ENCODE assay signal across 21 cellular contexts in the genomic region with DNA sequence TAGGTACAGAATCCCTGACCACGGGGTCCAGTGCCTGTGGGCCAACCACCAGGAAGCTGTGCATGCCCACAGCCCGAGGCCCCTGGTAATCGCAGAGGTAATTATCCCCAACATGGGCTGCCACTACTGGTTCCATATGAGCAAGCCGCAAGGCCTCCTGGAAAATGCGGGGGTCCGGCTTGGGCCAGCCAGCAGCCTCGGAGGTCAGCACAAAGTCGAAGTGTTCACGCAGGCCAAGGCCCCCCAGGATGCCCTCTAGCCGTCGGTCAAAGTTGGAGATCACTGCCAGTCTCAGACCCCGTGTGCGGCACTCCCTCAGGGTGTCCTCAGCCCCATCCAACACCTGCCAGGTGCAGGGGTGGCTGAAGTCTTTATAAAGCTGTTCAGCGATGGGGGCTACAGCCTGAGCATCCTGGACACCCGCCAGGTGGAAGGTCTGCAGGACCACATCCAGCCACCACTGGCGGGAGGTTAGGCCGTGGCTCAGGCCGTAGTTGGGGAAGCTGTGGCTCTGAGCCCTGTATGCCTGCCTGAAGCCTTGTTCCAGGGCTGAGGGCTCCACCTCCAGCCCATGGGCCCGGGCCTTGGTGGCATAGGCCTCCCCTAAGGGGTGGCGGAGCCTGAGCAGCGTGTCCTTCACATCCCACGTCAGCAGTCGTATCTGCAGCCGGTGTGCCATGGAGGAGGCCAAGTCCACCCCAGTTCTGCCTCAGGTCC. TPM values are rescaled to one million over a fixed set of nuclear protein-coding genes. Genes with fewer than 3 reads are reported as not detected.
DNase-seq lines count a peak whose midpoint lies in the region; ATAC-seq and TF ChIP-seq lines count a peak whose summit lies in the region.
"Had no signal": no experiment of that assay in that cellular context is flagged by ENCODE, and none has a peak within 500 bp of the region (broad histone marks: within the 10 kb centered on the region; RNA-seq: fewer than 3 reads in every experiment).

No MANE protein-coding gene starts in this region.

- peaks cover 20% of the 10 kb centered on the region for H3F3A ChIP-seq in MM.1S (ENCODE audit: insufficient read depth, low read length)

- no peaks in the 10 kb centered on the region for H3K9me3 Mint-ChIP-seq in CD4-positive, alpha-beta T cell
- no peaks in the 10 kb centered on the region for H3K9me3 Mint-ChIP-seq in activated naive CD4-positive, alpha-beta T cell treated with anti-CD3 and anti-CD28 coated beads, Interleukin-2, amount 50 U/mL, for 72 hours
- H3K9me3 Mint-ChIP-seq: CD4-positive, alpha-beta memory T cell; HFFc6 had no signal

- H3K9me3 ChIP-seq in CD4-positive, alpha-beta T cell (ENCODE audit: control insufficient read depth, low read length), result no peaks in the 10 kb centered on the region
- H3K9me3 ChIP-seq in MM.1S (replicated peaks; ENCODE audit: insufficient read depth, low read length) (no peaks in the 10 kb centered on the region), hepatocyte (ENCODE audit: low read depth) (no peaks in the 10 kb centered on the region), spleen (no peaks in the 10 kb centered on the region)

- H3K27ac Mint-ChIP-seq in CD4-positive, alpha-beta T cell, result no peak overlapping the region
- peak overlapping the region in 1 of 2 donors; percentile 63 for H3K27ac Mint-ChIP-seq in activated naive CD4-positive, alpha-beta T cell treated with anti-CD3 and anti-CD28 coated beads, Interleukin-2, amount 50 U/mL, for 72 hours
- H3K27ac Mint-ChIP-seq: HFFc6 had no signal

- H3K4me3 Mint-ChIP-seq in CD4-positive, alpha-beta T cell, result peak overlapping the region; percentile 76
- H3K4me3 Mint-ChIP-seq: HFFc6 had no signal

- no peak overlapping the region for H3K9ac ChIP-seq in MM.1S (ENCODE audit: low read length)

- H3K4me2 ChIP-seq in MM.1S (ENCODE audit: low read depth, low read length), result peak overlapping the region; percentile 33; the same call in 1 of the 2 replicates
- peak overlapping the region; percentile 88 for H3K4me2 ChIP-seq in hepatocyte

- TF ChIP-seq CTCF in CD4-positive, alpha-beta T cell (IDR thresholded peaks at IDR 0.05), result no peak
- TF ChIP-seq CTCF in MM.1S (IDR thresholded peaks at IDR 0.05; ENCODE audit: low read length), result no peak
- TF ChIP-seq CTCF in hepatocyte (IDR thresholded peaks at IDR 0.05; ENCODE audit: poor library complexity), result no peak
- no peak for TF ChIP-seq CTCF in spleen (IDR thresholded peaks at IDR 0.05 in 8 of 11, conservative IDR thresholded peaks at IDR 0.05 in 3 of 11)

- peaks cover 24% of the 10 kb centered on the region for H3K79me2 ChIP-seq in MM.1S (ENCODE audit: low read length)
- H3K79me2 ChIP-seq in hepatocyte, result peaks cover 24% of the 10 kb centered on the region

- WGBS in hepatocyte (ENCODE audit: low lambda C conversion rate, missing lambda C conversion rate), result 92% methylated on average over 24 of the region's 24 CpGs
- WGBS in spleen, 5 donors, result 91 to 95% (median 93%) methylated on average over 7 to 24 of the region's 24 CpGs

- no peak for TF ChIP-seq POLR2A in spleen (IDR thresholded peaks at IDR 0.05)

- peaks cover 15% of the 10 kb centered on the region for H3K4me1 ChIP-seq in MM.1S (ENCODE audit: low read length)
- peaks cover 21% of the 10 kb centered on the region for H3K4me1 ChIP-seq in hepatocyte (ENCODE audit: insufficient read depth)
- H3K4me1 ChIP-seq in spleen, result peaks cover 0 to 28% (median 17%) of the 10 kb centered on the region in 6 donors

- H3K36me3 Mint-ChIP-seq in CD4-positive, alpha-beta T cell (ENCODE audit: low read depth), result peaks cover 23% of the 10 kb centered on the region
- H3K36me3 Mint-ChIP-seq in activated naive CD4-positive, alpha-beta T cell treated with anti-CD3 and anti-CD28 coated beads, Interleukin-2, amount 50 U/mL, for 72 hours, result peaks cover 7 to 17% of the 10 kb centered on the region in 2 donors

- no peak overlapping the region for H2AFZ ChIP-seq in MM.1S (ENCODE audit: low read length)
- H2AFZ ChIP-seq in hepatocyte, result no peak overlapping the region

- intact Hi-C loops in CD4-positive, alpha-beta T cell (cut with DNase I, micrococcal nuclease), result no loop called here
- intact Hi-C loops in spleen (cut with DNase I; ENCODE audit: low total_unique reads), result no loop called here

- H3K4me3 ChIP-seq in MM.1S (ENCODE audit: low read length) (no peak overlapping the region), hepatocyte (no peak overlapping the region), spleen (no peak overlapping the region)

- no peaks in the 10 kb centered on the region for H4K20me1 ChIP-seq in MM.1S (ENCODE audit: insufficient read depth, low read length)
- H4K20me1 ChIP-seq in hepatocyte (ENCODE audit: insufficient read depth, poor library complexity, severe bottlenecking), result peaks cover 28% of the 10 kb centered on the region

- ATAC-seq in CD4-positive, alpha-beta T cell (ENCODE audit: poor library complexity), result no peak
- ATAC-seq in activated naive CD4-positive, alpha-beta T cell treated with anti-CD3 and anti-CD28 coated beads, Interleukin-2, amount 50 U/mL, for 72 hours, result no peak

- H3K4me1 Mint-ChIP-seq in CD4-positive, alpha-beta T cell (ENCODE audit: low read depth), result peaks cover 21% of the 10 kb centered on the region

- POLR2A ChIA-PET in CD4-positive, alpha-beta T cell (lab: Charles Lee), result interaction anchor here (1.1 to 1.5 kb wide), 2 partner anchors 28 to 36 kb away, joined by 3 to 4 read pairs; partner anchors contain the start of genes C9orf43 and POLE3

- no peaks in the 10 kb centered on the region for H3K27me3 ChIP-seq in CD4-positive, alpha-beta T cell (ENCODE audit: control insufficient read depth, insufficient read depth, low read length)
- H3K27me3 ChIP-seq in MM.1S (replicated peaks; ENCODE audit: insufficient read depth, low read length) (no peaks in the 10 kb centered on the region), hepatocyte (no peaks in the 10 kb centered on the region), spleen (replicated peaks in 1 of 7) (no peaks in the 10 kb centered on the region)

- no peak overlapping the region for H3K27ac ChIP-seq in CD4-positive, alpha-beta T cell (ENCODE audit: low read depth, low read length)
- H3K27ac ChIP-seq in MM.1S (ENCODE audit: low read length) (peak overlapping the region; percentile 35; the same call in 1 of the 2 replicates), hepatocyte (no peak overlapping the region), spleen (no peak overlapping the region)

- no peak for DNase-seq in CD4-positive, alpha-beta T cell
- DNase-seq in MM.1S, result no peak
- no peak for DNase-seq in hepatocyte (ENCODE audit: low spot score)
- DNase-seq in spleen, result peak; percentile 72
- no peak for DNase-seq in activated naive CD4-positive, alpha-beta T cell treated with anti-CD3 and anti-CD28 coated beads, Interleukin-2, amount 50 U/mL, for 72 hours (ENCODE audit: low spot score in 2 of 2)
- no peak for DNase-seq in NCI-H524 (lab: John Stamatoyannopoulos, UW)
- no peak for DNase-seq in NCI-H1930 (lab: John Stamatoyannopoulos, UW)
- DNase-seq: Calu3; CD4-positive, alpha-beta memory T cell; DMS53; EL; HFFc6; IMR-90; Karpas-422; NCI-H1092 treated with DMSO at 0.1 percent for 48 hours; NCI-H146; NCI-H748 treated with DMSO at 0.1 percent for 48 hours; NK-92 treated with Interleukin-12 subunit alpha and Interleukin-12 subunit beta, amount 100 ng/mL, for 24 hours; Right ventricle myocardium superior had no signal

- CTCF ChIA-PET in CD4-positive, alpha-beta T cell (lab: Charles Lee), result no interaction called here

- no peaks in the 10 kb centered on the region for H3K27me3 Mint-ChIP-seq in CD4-positive, alpha-beta T cell
- H3K27me3 Mint-ChIP-seq: CD4-positive, alpha-beta memory T cell had no signal

- H3K36me3 ChIP-seq in MM.1S (replicated peaks; ENCODE audit: insufficient read depth, low read length), result no peaks in the 10 kb centered on the region
- no peaks in the 10 kb centered on the region for H3K36me3 ChIP-seq in hepatocyte (replicated peaks; ENCODE audit: insufficient read depth, low read depth)
- H3K36me3 ChIP-seq in spleen, result peaks cover 0 to 33% (median 22%) of the 10 kb centered on the region in 6 donors

- H3K9me2 ChIP-seq in MM.1S (replicated peaks; ENCODE audit: insufficient read depth, low read length) (no peaks in the 10 kb centered on the region), hepatocyte (replicated peaks; ENCODE audit: insufficient read depth) (no peaks in the 10 kb centered on the region)

RNA-seq across cellular contexts. Expression of gene HDHD3, which starts 3.0 kb away (rescaled TPM):
- 10 to 100 TPM; 12.8 to 13.2 TPM for total RNA-seq in CD4-positive, alpha-beta T cell
- total RNA-seq in hepatocyte (96.8 and 98.7 TPM in 2 replicates), spleen (10 to 100 TPM; 13.5 to 38.3 (median 16.7) TPM)
- polyA plus RNA-seq in hepatocyte (94.9 and 110 TPM in 2 replicates), spleen (10 to 100 TPM; 17.2 to 26.0 (median 23.8) TPM)
- 10 to 100 TPM; 17.7 to 23.2 TPM for total RNA-seq in activated naive CD4-positive, alpha-beta T cell treated with anti-CD3 and anti-CD28 coated beads, Interleukin-2, amount 50 U/mL, for 72 hours

RNA-seq across cellular contexts. Expression of gene BSPRY, which starts 24.5 kb away (rescaled TPM):
- total RNA-seq in CD4-positive, alpha-beta T cell, result not detected
- total RNA-seq in hepatocyte (4.8 and 6.1 TPM in 2 replicates), spleen (1 to 10 TPM in 3 of 7 donors, under 1 TPM in 4; 0.47 to 1.7 (median 0.79) TPM)
- polyA plus RNA-seq in hepatocyte (12.0 TPM in 2 replicates), spleen (under 1 TPM; 0.26 to 0.77 (median 0.26) TPM)
- total RNA-seq in activated naive CD4-positive, alpha-beta T cell treated with anti-CD3 and anti-CD28 coated beads, Interleukin-2, amount 50 U/mL, for 72 hours, result 10 to 100 TPM in 1 of 2 donors, 1 to 10 TPM in 1; 7.7 to 29.6 TPM
- total RNA-seq: CD4-positive, alpha-beta memory T cell; H4; HFFc6; IMR-90 had no signal
- polyA plus RNA-seq: BJ, IMR-90 had no signal

RNA-seq across cellular contexts. Expression of gene ALAD, which starts 27.2 kb away (rescaled TPM):
- total RNA-seq in CD4-positive, alpha-beta T cell, result 10 to 100 TPM; 14.5 to 15.0 TPM
- total RNA-seq in hepatocyte (27.1 and 27.8 TPM in 2 replicates), spleen (10 to 100 TPM; 19.3 to 31.1 (median 29.5) TPM)
- polyA plus RNA-seq in hepatocyte (31.5 and 43.8 TPM in 2 replicates), spleen (10 to 100 TPM; 14.4 to 21.7 (median 15.9) TPM)
- total RNA-seq in activated naive CD4-positive, alpha-beta T cell treated with anti-CD3 and anti-CD28 coated beads, Interleukin-2, amount 50 U/mL, for 72 hours, result 10 to 100 TPM; 28.0 to 35.3 TPM

RNA-seq across cellular contexts. Expression of gene WDR31, which starts 33.8 kb away (rescaled TPM):
- under 1 TPM; 0.14 to 0.22 TPM for total RNA-seq in CD4-positive, alpha-beta T cell
- 1.4 and 3.7 TPM in 2 replicates for total RNA-seq in hepatocyte
- polyA plus RNA-seq in hepatocyte, result 0.86 and 1.3 TPM in 2 replicates
- 1 to 10 TPM in 3 of 7 donors, under 1 TPM in 4; 0.46 to 2.3 (median 0.94) TPM for total RNA-seq in spleen
- under 1 TPM; 0.15 to 0.35 (median 0.27) TPM for polyA plus RNA-seq in spleen
- 1 to 10 TPM in 1 of 2 donors, under 1 TPM in 1; 0.41 to 4.9 TPM for total RNA-seq in activated naive CD4-positive, alpha-beta T cell treated with anti-CD3 and anti-CD28 coated beads, Interleukin-2, amount 50 U/mL, for 72 hours

RNA-seq across cellular contexts. Expression of gene POLE3, which starts 36.6 kb away (rescaled TPM):
- 10 to 100 TPM; 63.6 to 64.9 TPM for total RNA-seq in CD4-positive, alpha-beta T cell
- total RNA-seq in hepatocyte (32.5 and 35.3 TPM in 2 replicates), spleen (10 to 100 TPM; 29.3 to 53.0 (median 36.9) TPM)
- polyA plus RNA-seq in hepatocyte (35.1 and 36.8 TPM in 2 replicates), spleen (10 to 100 TPM; 30.6 to 45.6 (median 44.5) TPM)
- 10 to 100 TPM; 46.8 to 60.8 TPM for total RNA-seq in activated naive CD4-positive, alpha-beta T cell treated with anti-CD3 and anti-CD28 coated beads, Interleukin-2, amount 50 U/mL, for 72 hours
